In genomic region chr12:23041774-23042173, GRCh38 we compare ENCODE assay signal across 27 cellular contexts.
"Had no signal": no experiment of that assay in that cellular context is flagged by ENCODE, and none has a peak within 500 bp of the region (broad histone marks: within the 10 kb centered on the region; RNA-seq: fewer than 3 reads in every experiment).

No MANE protein-coding gene starts in this region.

- FAIRE-seq: urothelium cell line had no signal

- H3K36me3 ChIP-seq: stomach, suprapubic skin, thoracic aorta, thyroid gland, tibial artery, tibial nerve, transverse colon, upper lobe of left lung, upper lobe of right lung, uterus, vagina had no signal

- H3K27me3 ChIP-seq: stomach, suprapubic skin, testis, thyroid gland, tibial artery, tibial nerve, transverse colon, upper lobe of left lung, upper lobe of right lung, uterus, vagina had no signal

- ATAC-seq: stimulated activated effector memory CD8-positive, alpha-beta T cell treated with anti-CD3 and anti-CD28 coated beads, Interleukin-12 subunit alpha, Interleukin-12 subunit beta, amount 100 ng/mL, for 72 hours; stimulated activated memory B cell treated with anti-CD40 and anti-IgM and Interleukin-4, amounts not matched to agents 10 μg/mL and 1 μg/mL and 100 μg/mL, for 72 hours; stimulated activated naive B cell treated with anti-CD40 and anti-IgM and Interleukin-4, amounts not matched to agents 10 μg/mL and 1 μg/mL and 100 μg/mL, for 72 hours; stimulated activated naive CD8-positive, alpha-beta T cell treated with anti-CD3 and anti-CD28 coated beads, Interleukin-15, amount 100 ng/mL, for 72 hours; stimulated activated naive CD8-positive, alpha-beta T cell treated with anti-CD3 and anti-CD28 coated beads, Interleukin-15, Interleukin-2, amounts not matched to agents 100 U/mL and 50 U/mL, for 24 hours; upper lobe of right lung had no signal

- H3K4me1 ChIP-seq: stomach, suprapubic skin, testis, thyroid gland, tibial artery, tibial nerve, transverse colon, upper lobe of left lung, upper lobe of right lung, uterus, vagina had no signal

- H3K27ac ChIP-seq: stomach, suprapubic skin, testis, thoracic aorta, thyroid gland, tibial artery, tibial nerve, transverse colon, upper lobe of left lung, upper lobe of right lung, uterus, vagina had no signal

- H3K4me3 ChIP-seq: stomach, suprapubic skin, testis, thoracic aorta, thyroid gland, tibial artery, tibial nerve, transverse colon, upper lobe of left lung, upper lobe of right lung, uterus, vagina had no signal

- DNase-seq: stimulated activated CD4-positive, alpha-beta T cell treated with anti-CD3 and anti-CD28 coated beads, Interleukin-2, amount 100 ng/mL, for 48 hours; stimulated activated CD4-positive, alpha-beta T cell treated with anti-CD3 and anti-CD28 coated beads, Interleukin-4, amount 100 ng/mL, for 1 hour; stimulated activated CD4-positive, alpha-beta T cell treated with anti-CD3 and anti-CD28 coated beads, Interleukin-4, amount 100 ng/mL, for 24 hours; stimulated activated CD4-positive, alpha-beta T cell treated with anti-CD3 and anti-CD28 coated beads, Interleukin-4, amount 100 ng/mL, for 4 hours; stimulated activated CD8-positive, alpha-beta memory T cell treated with anti-CD3 and anti-CD28 coated beads, Interleukin-4, amount 100 ng/mL, for 48 hours; stimulated activated naive B cell treated with anti-CD40 and anti-IgM and Interleukin-4, amounts not matched to agents 10 μg/mL and 1 μg/mL and 100 μg/mL, for 72 hours; stimulated activated naive CD4-positive, alpha-beta T cell; stimulated activated naive CD4-positive, alpha-beta T cell treated with Interleukin-2 at 50 U/mL for 16 hours; stimulated activated naive CD8-positive, alpha-beta T cell treated with anti-CD3 and anti-CD28 coated beads, Interleukin-15, amount 100 ng/mL, for 72 hours; stimulated activated naive CD8-positive, alpha-beta T cell treated with anti-CD3 and anti-CD28 coated beads, Interleukin-15, Interleukin-2, amounts not matched to agents 100 U/mL and 50 U/mL, for 24 hours; stomach; substantia nigra; testis; thyroid gland; tibial artery; transverse colon; trophoblast cell; upper lobe of left lung; upper lobe of right lung; uterus had no signal

- H3K9me3 ChIP-seq: stomach, suprapubic skin, testis, thoracic aorta, thyroid gland, tibial artery, tibial nerve, transverse colon, upper lobe of left lung, upper lobe of right lung, uterus, vagina had no signal
